32 cellular contexts compared by ENCODE assay signal in genomic region chr5:93285461-93285860, GRCh38.
"Had no signal": no experiment of that assay in that cellular context is flagged by ENCODE, and none has a peak within 500 bp of the region (broad histone marks: within the 10 kb centered on the region; RNA-seq: fewer than 3 reads in every experiment).

No MANE protein-coding gene starts in this region.

- H3K27me3 Mint-ChIP-seq: activated CD4-positive, alpha-beta memory T cell treated with anti-CD3 and anti-CD28 coated beads for 36 hours; activated CD4-positive, alpha-beta T cell treated with anti-CD3 and anti-CD28 coated beads, Interleukin-2, amount 10 ng/mL, durations not matched to agents 24 days and 14 days; activated naive CD8-positive, alpha-beta T cell treated with anti-CD3 and anti-CD28 coated beads for 36 hours; natural killer cell treated with Interleukin-12 subunit alpha and Interleukin-12 subunit beta and Interleukin-15 and Interleukin-18, amount 100 ng/mL, for 72 hours; stimulated activated naive CD8-positive, alpha-beta T cell treated with anti-CD3 and anti-CD28 coated beads, Interleukin-15, amount 100 ng/mL, for 72 hours had no signal

- H3K27me3 ChIP-seq: adrenal gland, ascending aorta, brain microvascular endothelial cell, left lung, ovary, sigmoid colon, thyroid gland, upper lobe of left lung, vagina had no signal

- H3K27ac Mint-ChIP-seq: activated CD4-positive, alpha-beta memory T cell treated with anti-CD3 and anti-CD28 coated beads for 36 hours; activated CD4-positive, alpha-beta T cell treated with anti-CD3 and anti-CD28 coated beads, Interleukin-2, amount 10 ng/mL, durations not matched to agents 24 days and 14 days; activated naive CD4-positive, alpha-beta T cell treated with anti-CD3 and anti-CD28 coated beads for 36 hours; activated naive CD8-positive, alpha-beta T cell treated with anti-CD3 and anti-CD28 coated beads for 36 hours; activated T-helper 1 cell treated with anti-CD3 and anti-CD28 coated beads, Interleukin-12 subunit alpha, Interleukin-12 subunit beta, Interleukin-2, Interleukin-4 antibody, amounts not matched to agents 30 ng/mL and 10 ng/mL and 1 ng/mL, durations not matched to agents 14 hours and 24 hours and 36 hours; natural killer cell treated with Interleukin-12 subunit alpha and Interleukin-12 subunit beta and Interleukin-15 and Interleukin-18, amount 100 ng/mL, for 72 hours; stimulated activated effector memory CD8-positive, alpha-beta T cell treated with anti-CD3 and anti-CD28 coated beads, Interleukin-12 subunit alpha, Interleukin-12 subunit beta, amount 100 ng/mL, for 72 hours; stimulated activated naive CD8-positive, alpha-beta T cell treated with anti-CD3 and anti-CD28 coated beads, Interleukin-15, amount 100 ng/mL, for 72 hours had no signal

- H3K27ac ChIP-seq: adrenal gland, ascending aorta, brain microvascular endothelial cell, left lung, lower lobe of right lung, ovary, prostate gland, sigmoid colon, thyroid gland, upper lobe of left lung, vagina had no signal

- H3K36me3 ChIP-seq: adrenal gland, ascending aorta, brain microvascular endothelial cell, left lung, lower lobe of right lung, ovary, prostate gland, sigmoid colon, thyroid gland, upper lobe of left lung, vagina had no signal

- H3K4me3 ChIP-seq: adrenal gland, ascending aorta, left lung, lower lobe of right lung, ovary, prostate gland, sigmoid colon, thyroid gland, upper lobe of left lung, vagina had no signal

- H3K4me1 Mint-ChIP-seq: activated CD4-positive, alpha-beta T cell treated with anti-CD3 and anti-CD28 coated beads, Interleukin-2, amount 10 ng/mL, durations not matched to agents 24 days and 14 days; activated naive CD8-positive, alpha-beta T cell treated with anti-CD3 and anti-CD28 coated beads for 36 hours; stimulated activated effector memory CD8-positive, alpha-beta T cell treated with anti-CD3 and anti-CD28 coated beads, Interleukin-12 subunit alpha, Interleukin-12 subunit beta, amount 100 ng/mL, for 72 hours; stimulated activated naive CD8-positive, alpha-beta T cell treated with anti-CD3 and anti-CD28 coated beads, Interleukin-15, amount 100 ng/mL, for 72 hours had no signal

- H3K4me3 Mint-ChIP-seq: activated CD4-positive, alpha-beta memory T cell treated with anti-CD3 and anti-CD28 coated beads for 36 hours; activated CD4-positive, alpha-beta T cell treated with anti-CD3 and anti-CD28 coated beads, Interleukin-2, amount 10 ng/mL, durations not matched to agents 24 days and 14 days; activated naive CD4-positive, alpha-beta T cell treated with anti-CD3 and anti-CD28 coated beads for 36 hours; activated naive CD8-positive, alpha-beta T cell treated with anti-CD3 and anti-CD28 coated beads for 36 hours; activated T-helper 1 cell treated with anti-CD3 and anti-CD28 coated beads, Interleukin-12 subunit alpha, Interleukin-12 subunit beta, Interleukin-2, Interleukin-4 antibody, amounts not matched to agents 30 ng/mL and 10 ng/mL and 1 ng/mL, durations not matched to agents 14 hours and 24 hours and 36 hours; natural killer cell treated with Interleukin-12 subunit alpha and Interleukin-12 subunit beta and Interleukin-15 and Interleukin-18, amount 100 ng/mL, for 72 hours; stimulated activated effector memory CD8-positive, alpha-beta T cell treated with anti-CD3 and anti-CD28 coated beads, Interleukin-12 subunit alpha, Interleukin-12 subunit beta, amount 100 ng/mL, for 72 hours; stimulated activated naive CD8-positive, alpha-beta T cell treated with anti-CD3 and anti-CD28 coated beads, Interleukin-15, amount 100 ng/mL, for 72 hours had no signal

- H3K9me3 ChIP-seq: adrenal gland, prostate gland, thyroid gland, vagina had no signal

- DNase-seq: activated CD4-positive, alpha-beta memory T cell treated with anti-CD3 and anti-CD28 coated beads for 36 hours; activated CD4-positive, alpha-beta T cell treated with anti-CD3 and anti-CD28 coated beads, Interleukin-2, amount 10 ng/mL, durations not matched to agents 24 days and 14 days; activated CD4-positive, CD25-positive, alpha-beta regulatory T cell treated with anti-CD3 and anti-CD28 coated beads, Interleukin-2, amount 50 U/mL, for 72 hours; activated CD8-positive, alpha-beta memory T cell treated with anti-CD3 and anti-CD28 coated beads, Interleukin-2, amount 50 U/mL, for 4 hours; activated effector memory CD4-positive, alpha-beta T cell treated with anti-CD3 and anti-CD28 coated beads, Interleukin-2, amount 50 U/mL, for 16 hours; activated naive CD4-positive, alpha-beta T cell treated with anti-CD3 and anti-CD28 coated beads for 36 hours; activated naive CD8-positive, alpha-beta T cell treated with anti-CD3 and anti-CD28 coated beads for 36 hours; activated T-cell treated with anti-CD3 and anti-CD28 coated beads, Interleukin-2, amount 50 U/mL, for 1 hour; adrenal gland; brain microvascular endothelial cell; central memory CD4-positive, alpha-beta T cell; left lung; lower lobe of right lung; mesendoderm; ovary; retina; sigmoid colon; small intestine; stimulated activated CD4-positive, alpha-beta T cell treated with anti-CD3 and anti-CD28 coated beads, Interleukin-4, amount 100 ng/mL, for 24 hours; stimulated activated naive CD8-positive, alpha-beta T cell treated with anti-CD3 and anti-CD28 coated beads, Interleukin-15, amount 100 ng/mL, for 72 hours; substantia nigra; T-helper 2 cell; thyroid gland; upper lobe of left lung had no signal

- H3K4me1 ChIP-seq: adrenal gland, ascending aorta, left lung, lower lobe of right lung, prostate gland, sigmoid colon, thyroid gland, upper lobe of left lung, vagina had no signal

- H3K36me3 Mint-ChIP-seq: activated CD4-positive, alpha-beta memory T cell treated with anti-CD3 and anti-CD28 coated beads for 36 hours; activated naive CD8-positive, alpha-beta T cell treated with anti-CD3 and anti-CD28 coated beads for 36 hours; natural killer cell treated with Interleukin-12 subunit alpha and Interleukin-12 subunit beta and Interleukin-15 and Interleukin-18, amount 100 ng/mL, for 72 hours; stimulated activated effector memory CD8-positive, alpha-beta T cell treated with anti-CD3 and anti-CD28 coated beads, Interleukin-12 subunit alpha, Interleukin-12 subunit beta, amount 100 ng/mL, for 72 hours had no signal

- FAIRE-seq: frontal cortex, islet of Langerhans, small intestine had no signal
